In the genomic region with DNA sequence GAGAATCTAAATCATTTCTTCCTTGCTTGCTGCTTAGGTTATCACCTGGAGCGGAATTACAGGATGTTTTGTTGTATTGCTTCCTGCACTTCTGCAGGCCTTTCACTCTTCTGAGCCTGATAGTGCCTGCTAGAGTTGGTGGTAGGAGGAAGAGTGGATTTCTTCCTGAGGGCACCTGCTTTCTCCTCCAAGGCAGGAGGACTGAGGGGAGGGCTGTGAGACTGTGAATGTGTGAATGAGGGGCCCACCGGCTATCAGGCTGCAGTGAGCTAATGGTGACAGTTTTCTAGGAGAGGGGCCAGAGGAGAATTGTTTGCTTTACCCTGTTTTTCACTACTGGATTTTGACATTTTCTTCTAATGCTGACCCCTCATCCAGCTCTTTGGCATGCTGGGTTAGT, we compare ENCODE assay signal across 12 cellular contexts. TPM values are rescaled to one million over a fixed set of nuclear protein-coding genes. Genes with fewer than 3 reads are reported as not detected.
DNase-seq lines count a peak whose midpoint lies in the region; ATAC-seq and TF ChIP-seq lines count a peak whose summit lies in the region.
"Had no signal": no experiment of that assay in that cellular context is flagged by ENCODE, and none has a peak within 500 bp of the region (broad histone marks: within the 10 kb centered on the region; RNA-seq: fewer than 3 reads in every experiment).

No MANE protein-coding gene starts in this region.

- intact Hi-C loops in body of pancreas (cut with DNase I): loop anchor here (5.0 kb wide), 2 partner anchors 39 to 94 kb away; a partner anchor contains a TSS
- intact Hi-C loops in lower lobe of right lung (cut with DNase I): no loop called here

- TF ChIP-seq CTCF in body of pancreas (IDR thresholded peaks at IDR 0.05) (no peak), lower lobe of right lung (IDR thresholded peaks at IDR 0.05) (no peak)

- H3K4me1 ChIP-seq in body of pancreas (peaks cover 17% of the 10 kb centered on the region), lower lobe of right lung (peaks cover 23% of the 10 kb centered on the region)

- 90 to 94% methylated on average over 2 of the region's 2 CpGs for WGBS in body of pancreas, 2 donors

- H3K4me3 Mint-ChIP-seq in activated CD4-positive, alpha-beta T cell treated with anti-CD3 and anti-CD28 coated beads, Interleukin-2, amount 10 ng/mL, durations not matched to agents 7 days and 5 days: peak overlapping the region; percentile 12
- no peak overlapping the region for H3K4me3 Mint-ChIP-seq in activated T-cell treated with anti-CD3 and anti-CD28 coated beads, Interleukin-2, amount 50 U/mL, for 24 hours

- CTCF ChIA-PET in activated CD4-positive, alpha-beta T cell treated with anti-CD3 and anti-CD28 coated beads, Interleukin-2, amount 10 ng/mL, durations not matched to agents 7 days and 5 days (lab: Charles Lee): interaction anchor here (1.0 kb wide), 1 partner anchor 106 kb away, joined by 4 read pairs; no protein-coding TSS in a partner anchor

- peaks cover 7% of the 10 kb centered on the region for H3K4me1 Mint-ChIP-seq in activated CD4-positive, alpha-beta T cell treated with anti-CD3 and anti-CD28 coated beads, Interleukin-2, amount 10 ng/mL, durations not matched to agents 7 days and 5 days
- H3K4me1 Mint-ChIP-seq in activated T-cell treated with anti-CD3 and anti-CD28 coated beads, Interleukin-2, amount 50 U/mL, for 24 hours (ENCODE audit: low read depth): peaks cover 14% of the 10 kb centered on the region

- POLR2A ChIA-PET in activated CD4-positive, alpha-beta T cell treated with anti-CD3 and anti-CD28 coated beads, Interleukin-2, amount 10 ng/mL, durations not matched to agents 7 days and 5 days (lab: Charles Lee): no interaction called here

- H3K27me3 ChIP-seq in body of pancreas (no peaks in the 10 kb centered on the region), lower lobe of right lung (ENCODE audit: low read depth) (no peaks in the 10 kb centered on the region)

- no peaks in the 10 kb centered on the region for H3K36me3 Mint-ChIP-seq in activated CD4-positive, alpha-beta T cell treated with anti-CD3 and anti-CD28 coated beads, Interleukin-2, amount 10 ng/mL, durations not matched to agents 7 days and 5 days (ENCODE audit: low read depth)
- no peaks in the 10 kb centered on the region for H3K36me3 Mint-ChIP-seq in activated T-cell treated with anti-CD3 and anti-CD28 coated beads, Interleukin-2, amount 50 U/mL, for 24 hours (ENCODE audit: low read depth)

- H3K36me3 ChIP-seq in body of pancreas (replicated peaks in 1 of 2; ENCODE audit: insufficient read depth in 1 of 2, low read depth in 2 of 2): no peaks in the 10 kb centered on the region
- H3K36me3 ChIP-seq in lower lobe of right lung: no peaks in the 10 kb centered on the region

- peak overlapping the region in 3 of 4 donors; percentile 43 to 69 (median 54) for H3K27ac ChIP-seq in body of pancreas
- H3K27ac ChIP-seq in lower lobe of right lung: peak overlapping the region; percentile 75
- peak overlapping the region; percentile 89 for H3K27ac ChIP-seq in temporal lobe (ENCODE audit: low read depth, low read length)

- H3K9me3 ChIP-seq in body of pancreas: no peaks in the 10 kb centered on the region
- H3K9me3 ChIP-seq in lower lobe of right lung: no peaks in the 10 kb centered on the region

- no peak overlapping the region for H3K27ac Mint-ChIP-seq in activated CD4-positive, alpha-beta T cell treated with anti-CD3 and anti-CD28 coated beads, Interleukin-2, amount 10 ng/mL, durations not matched to agents 7 days and 5 days
- no peak overlapping the region for H3K27ac Mint-ChIP-seq in activated T-cell treated with anti-CD3 and anti-CD28 coated beads, Interleukin-2, amount 50 U/mL, for 24 hours

- H3K27me3 Mint-ChIP-seq in activated CD4-positive, alpha-beta T cell treated with anti-CD3 and anti-CD28 coated beads, Interleukin-2, amount 10 ng/mL, durations not matched to agents 7 days and 5 days: peaks cover 19% of the 10 kb centered on the region
- peaks cover 37% of the 10 kb centered on the region for H3K27me3 Mint-ChIP-seq in activated T-cell treated with anti-CD3 and anti-CD28 coated beads, Interleukin-2, amount 50 U/mL, for 24 hours

- TF ChIP-seq POLR2A in body of pancreas (IDR thresholded peaks at IDR 0.05): no peak

- DNase-seq in activated CD4-positive, alpha-beta T cell treated with anti-CD3 and anti-CD28 coated beads, Interleukin-2, amount 10 ng/mL, durations not matched to agents 7 days and 5 days: no peak
- DNase-seq in activated CD4-positive, alpha-beta T cell treated with anti-CD3 and anti-CD28 coated beads, Interleukin-2, amount 50 U/mL, for 4 hours: no peak
- DNase-seq in body of pancreas: no peak
- no peak for DNase-seq in lower lobe of right lung
- no peak for DNase-seq in activated T-cell treated with anti-CD3 and anti-CD28 coated beads, Interleukin-2, amount 50 U/mL, for 24 hours
- DNase-seq in SIG-M5 (lab: John Stamatoyannopoulos, UW): no peak
- DNase-seq in COLO829 (ENCODE audit: low spot score): no peak
- DNase-seq: NCI-H1417; stimulated activated CD4-positive, alpha-beta T cell treated with anti-CD3 and anti-CD28 coated beads, Interleukin-15, amount 100 ng/mL, for 24 hours; stimulated activated naive CD4-positive, alpha-beta T cell treated with Interleukin-2 at 50 U/mL for 16 hours had no signal

- H3K4me3 ChIP-seq in body of pancreas: no peak overlapping the region
- no peak overlapping the region for H3K4me3 ChIP-seq in lower lobe of right lung

- H3K9me3 Mint-ChIP-seq in activated CD4-positive, alpha-beta T cell treated with anti-CD3 and anti-CD28 coated beads, Interleukin-2, amount 10 ng/mL, durations not matched to agents 7 days and 5 days: no peaks in the 10 kb centered on the region
- no peaks in the 10 kb centered on the region for H3K9me3 Mint-ChIP-seq in activated T-cell treated with anti-CD3 and anti-CD28 coated beads, Interleukin-2, amount 50 U/mL, for 24 hours

- ATAC-seq in body of pancreas (no peak), lower lobe of right lung (no peak)

RNA-seq across cellular contexts. Expression of a gene that starts 39.0 kb away (rescaled TPM):
- total RNA-seq in activated CD4-positive, alpha-beta T cell treated with anti-CD3 and anti-CD28 coated beads, Interleukin-2, amount 10 ng/mL, durations not matched to agents 7 days and 5 days: 1 to 10 TPM; 3.1 to 4.1 TPM
- 10 to 100 TPM; 14.0 to 23.4 TPM for total RNA-seq in body of pancreas
- total RNA-seq in lower lobe of right lung: 13.2 TPM
- total RNA-seq in temporal lobe: 66.6 TPM

RNA-seq across cellular contexts. Expression of a gene that starts 49.1 kb away (rescaled TPM):
- total RNA-seq in activated CD4-positive, alpha-beta T cell treated with anti-CD3 and anti-CD28 coated beads, Interleukin-2, amount 10 ng/mL, durations not matched to agents 7 days and 5 days: 10 to 100 TPM; 27.7 to 31.6 TPM
- 10 to 100 TPM; 10.4 to 10.5 TPM for total RNA-seq in body of pancreas
- total RNA-seq in lower lobe of right lung: 26.1 TPM
- total RNA-seq in temporal lobe: 30.2 TPM

RNA-seq across cellular contexts. Expression of a gene that starts 57.4 kb away (rescaled TPM):
- under 1 TPM in 1 of 2 experiments, not detected in 1; 0.27 TPM for total RNA-seq in activated CD4-positive, alpha-beta T cell treated with anti-CD3 and anti-CD28 coated beads, Interleukin-2, amount 10 ng/mL, durations not matched to agents 7 days and 5 days
- total RNA-seq in body of pancreas (10 to 100 TPM in 1 of 2 donors, 1 to 10 TPM in 1; 4.6 to 14.8 TPM), lower lobe of right lung (14.6 TPM), temporal lobe (not detected)
- total RNA-seq: OCI-LY7 had no signal
